10 cellular contexts compared by ENCODE assay signal in genomic region chr3:31903686-31904431, GRCh38.
DNase-seq lines count a peak whose midpoint lies in the region; ATAC-seq and TF ChIP-seq lines count a peak whose summit lies in the region.
"Had no signal": no experiment of that assay in that cellular context is flagged by ENCODE, and none has a peak within 500 bp of the region (broad histone marks: within the 10 kb centered on the region; RNA-seq: fewer than 3 reads in every experiment).

No MANE protein-coding gene starts in this region.

- DNase-seq in T-helper 1 cell (no peak), LHCN-M2 (ENCODE audit: low read depth) (peak; percentile 36), mammary epithelial cell (no peak), renal cortical epithelial cell (ENCODE audit: low read depth) (peak; percentile 61), spleen (no peak), DMS153 treated with DMSO at 0.1 percent for 48 hours (lab: John Stamatoyannopoulos, UW; ENCODE audit: unreplicated experiment) (no peak)
- DNase-seq: esophagus squamous epithelium; stimulated activated CD4-positive, alpha-beta T cell treated with anti-CD3 and anti-CD28 coated beads, Interleukin-2, amount 100 ng/mL, for 24 hours had no signal

- H3K27ac ChIP-seq in mammary epithelial cell (ENCODE audit: insufficient read depth, low read depth, low read length) (peak overlapping the region; percentile 43), spleen (no peak overlapping the region)

- no peaks in the 10 kb centered on the region for H3K27me3 Mint-ChIP-seq in T-helper 1 cell treated with Interleukin-12 subunit alpha and Interleukin-12 subunit beta and Interleukin-4 antibody, amounts not matched to agents 30 μg/mL and 1 μg/mL, for 36 hours (ENCODE audit: low read depth)

- CTCF ChIA-PET in mammary epithelial cell (lab: Charles Lee; ENCODE audit: low non-redundant PET), result no interaction called here

- no peaks in the 10 kb centered on the region for H3K27me3 ChIP-seq in mammary epithelial cell (ENCODE audit: insufficient read depth, low read length)
- H3K27me3 ChIP-seq in spleen (replicated peaks in 1 of 7), result no peaks in the 10 kb centered on the region
- H3K27me3 ChIP-seq: esophagus squamous epithelium had no signal

- H3K4me1 ChIP-seq in mammary epithelial cell (ENCODE audit: insufficient read depth, low read length) (peaks cover 44% of the 10 kb centered on the region), spleen (peaks cover 9 to 64% (median 28%) of the 10 kb centered on the region in 6 donors)

- intact Hi-C loops in mammary epithelial cell (cut with micrococcal nuclease), result no loop called here
- intact Hi-C loops in spleen (cut with DNase I; ENCODE audit: low total_unique reads), result no loop called here

- BruUV-seq in mammary epithelial cell (replicated peaks; lab: Mats Ljungman, UMichigan), result no TSS peak

- H3K9me3 ChIP-seq in mammary epithelial cell (replicated peaks; ENCODE audit: insufficient read depth, low read length) (no peaks in the 10 kb centered on the region), spleen (no peaks in the 10 kb centered on the region)
- H3K9me3 ChIP-seq: esophagus squamous epithelium had no signal

- H3K4me3 ChIP-seq in mammary epithelial cell (replicated peaks in 1 of 3; ENCODE audit: insufficient read depth in 1 of 3, low read depth in 2 of 3, low read length in 3 of 3) (no peak overlapping the region), spleen (no peak overlapping the region)
- H3K4me3 ChIP-seq: esophagus squamous epithelium had no signal

- 28% methylated on average over 6 of the region's 7 CpGs for WGBS in mammary epithelial cell (ENCODE audit: low coverage, missing lambda C conversion rate)
- WGBS in spleen, 5 donors, result 67 to 85% (median 80%) methylated on average over 7 of the region's 7 CpGs

- peaks cover 95% of the 10 kb centered on the region for H3K79me2 ChIP-seq in mammary epithelial cell (ENCODE audit: insufficient read depth, low read length)

- H3K4me3 Mint-ChIP-seq in T-helper 1 cell treated with Interleukin-12 subunit alpha and Interleukin-12 subunit beta and Interleukin-4 antibody, amounts not matched to agents 30 μg/mL and 1 μg/mL, for 36 hours, result no peak overlapping the region

- peak overlapping the region; percentile 49 for H3K27ac Mint-ChIP-seq in T-helper 1 cell treated with Interleukin-12 subunit alpha and Interleukin-12 subunit beta and Interleukin-4 antibody, amounts not matched to agents 30 μg/mL and 1 μg/mL, for 36 hours

- no peaks in the 10 kb centered on the region for H3K9me3 Mint-ChIP-seq in T-helper 1 cell treated with Interleukin-12 subunit alpha and Interleukin-12 subunit beta and Interleukin-4 antibody, amounts not matched to agents 30 μg/mL and 1 μg/mL, for 36 hours

- no peaks in the 10 kb centered on the region for H4K20me1 ChIP-seq in mammary epithelial cell (ENCODE audit: insufficient read depth, low read length)

- in situ Hi-C loops in mammary epithelial cell (cut with MboI; ENCODE audit: low sequenced_read_pairs in 2 of 2), result no loop called here

- peak overlapping the region; percentile 33 for H3K9ac ChIP-seq in mammary epithelial cell (ENCODE audit: insufficient read depth, low read length)

- H3K36me3 Mint-ChIP-seq in T-helper 1 cell treated with Interleukin-12 subunit alpha and Interleukin-12 subunit beta and Interleukin-4 antibody, amounts not matched to agents 30 μg/mL and 1 μg/mL, for 36 hours (ENCODE audit: low read depth), result peaks cover 2% of the 10 kb centered on the region

- dilution Hi-C loops in mammary epithelial cell (cut with HindIII; ENCODE audit: low sequenced_read_pairs), result no loop called here

- no peak for ATAC-seq in GM18873 (IDR thresholded peaks at IDR 0.05; ENCODE audit: low FRiP score, unreplicated experiment)

- peak overlapping the region; percentile 37 for H3K4me2 ChIP-seq in mammary epithelial cell (ENCODE audit: insufficient read depth, low read depth, low read length)

- TF ChIP-seq CTCF in mammary epithelial cell (conservative IDR thresholded peaks at IDR 0.05 in 1 of 2, IDR thresholded peaks at IDR 0.05 in 1 of 2; ENCODE audit: extremely low read depth in 1 of 2, insufficient read depth in 1 of 2, low read depth in 1 of 2, low read length in 2 of 2) (no peak), spleen (IDR thresholded peaks at IDR 0.05 in 8 of 11, conservative IDR thresholded peaks at IDR 0.05 in 3 of 11) (no peak)

- H3K36me3 ChIP-seq in mammary epithelial cell (ENCODE audit: insufficient read depth, low read length) (no peaks in the 10 kb centered on the region), spleen (no peaks in the 10 kb centered on the region)
- H3K36me3 ChIP-seq: esophagus squamous epithelium had no signal

- H3K4me1 Mint-ChIP-seq in T-helper 1 cell treated with Interleukin-12 subunit alpha and Interleukin-12 subunit beta and Interleukin-4 antibody, amounts not matched to agents 30 μg/mL and 1 μg/mL, for 36 hours (ENCODE audit: low read depth), result peaks cover 22% of the 10 kb centered on the region

- H2AFZ ChIP-seq in mammary epithelial cell (ENCODE audit: low read depth, low read length), result peak overlapping the region; percentile 38

- TF ChIP-seq POLR2A in spleen (IDR thresholded peaks at IDR 0.05), result no peak

Comparison
In these comparisons a context has a peak if more than half of its experiments do, and no peak if none do; other contexts are left out.
1. DNase-seq: peak in LHCN-M2 (single experiment) and renal cortical epithelial cell (single experiment); none in T-helper 1 cell (0 of 5), mammary epithelial cell (single experiment), spleen (single experiment) and DMS153 treated with DMSO at 0.1 percent for 48 hours (single experiment).